8 cellular contexts compared by ENCODE assay signal in the genomic region with DNA sequence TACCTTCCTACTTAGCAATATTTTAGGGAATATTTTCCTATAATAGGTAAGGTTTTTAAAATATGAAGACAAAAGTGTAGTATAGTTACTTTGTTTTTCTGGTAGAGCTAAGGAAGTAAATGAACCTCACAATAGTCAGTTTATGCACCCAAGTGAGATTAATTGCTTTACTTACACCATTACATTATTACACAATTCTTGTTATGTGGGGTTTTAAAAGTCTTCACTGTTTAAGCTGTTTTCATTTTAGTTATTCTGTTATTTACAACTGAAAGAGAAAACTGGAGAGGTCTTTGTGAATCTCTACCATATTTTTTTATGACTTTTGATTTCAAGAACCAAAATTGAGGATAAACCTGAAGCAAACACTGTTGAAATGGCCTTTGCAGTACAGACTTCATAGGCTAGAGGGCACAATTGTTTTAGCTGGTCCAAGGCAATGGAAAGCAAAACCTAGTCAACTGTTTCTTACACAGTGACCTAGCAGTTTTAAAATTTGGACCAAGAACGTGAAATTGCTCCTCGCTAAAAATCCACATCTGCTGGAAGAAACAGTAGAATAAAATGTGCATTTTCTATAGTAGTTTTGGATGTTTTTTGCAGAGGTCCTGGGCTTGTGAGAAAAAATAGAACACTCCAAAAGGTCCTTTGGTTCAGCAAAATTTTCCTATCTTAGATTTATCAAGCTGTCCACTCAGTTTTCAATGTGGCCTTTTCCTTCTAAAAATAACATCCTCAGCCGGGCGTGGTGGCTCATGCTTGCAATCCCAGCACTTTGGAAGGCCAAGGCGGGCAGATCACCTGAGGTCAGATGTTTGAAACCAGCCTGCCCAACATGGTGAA.
DNase-seq lines count a peak whose midpoint lies in the region; ATAC-seq and TF ChIP-seq lines count a peak whose summit lies in the region.

No MANE protein-coding gene starts in this region.

- H3K36me3 ChIP-seq in mesodermal cell (ENCODE audit: control insufficient read depth, insufficient read depth, low read length) (no peaks in the 10 kb centered on the region), aorta (ENCODE audit: control insufficient read depth in 1 of 2, insufficient read depth in 2 of 2, low read length in 1 of 2) (no peaks in the 10 kb centered on the region)

- H3K4me3 ChIP-seq in mesodermal cell (ENCODE audit: extremely low read depth, insufficient read depth, low read length, poor library complexity, severe bottlenecking) (no peak overlapping the region), aorta (ENCODE audit: low read length in 2 of 2) (no peak overlapping the region)

- H3K27me3 Mint-ChIP-seq in activated naive CD4-positive, alpha-beta T cell treated with anti-CD3 and anti-CD28 coated beads for 36 hours (ENCODE audit: low read depth), result no peaks in the 10 kb centered on the region
- peaks cover 5% of the 10 kb centered on the region for H3K27me3 Mint-ChIP-seq in endothelial cell (ENCODE audit: unreplicated experiment)

- H3K36me3 Mint-ChIP-seq in activated naive CD4-positive, alpha-beta T cell treated with anti-CD3 and anti-CD28 coated beads for 36 hours (ENCODE audit: low read depth), result no peaks in the 10 kb centered on the region
- H3K36me3 Mint-ChIP-seq in endothelial cell (ENCODE audit: low read depth, unreplicated experiment), result no peaks in the 10 kb centered on the region

- no peaks in the 10 kb centered on the region for H3K4me1 Mint-ChIP-seq in activated naive CD4-positive, alpha-beta T cell treated with anti-CD3 and anti-CD28 coated beads for 36 hours (ENCODE audit: low read depth)
- peaks cover 6% of the 10 kb centered on the region for H3K4me1 Mint-ChIP-seq in endothelial cell (ENCODE audit: unreplicated experiment)

- peak; percentile 63 for TF ChIP-seq CTCF in endothelial cell (IDR thresholded peaks at IDR 0.05; ENCODE audit: unreplicated experiment)

- no peaks in the 10 kb centered on the region for H3K4me1 ChIP-seq in mesodermal cell (ENCODE audit: control insufficient read depth, insufficient read depth, low read length, poor library complexity, severe bottlenecking)
- no peaks in the 10 kb centered on the region for H3K4me1 ChIP-seq in aorta (ENCODE audit: control insufficient read depth in 1 of 2, insufficient read depth in 2 of 2, low read length in 2 of 2)

- CTCF ChIA-PET in activated naive CD4-positive, alpha-beta T cell treated with anti-CD3 and anti-CD28 coated beads for 36 hours (lab: Charles Lee), result interaction anchor here (0.7 to 1.2 kb wide), 4 partner anchors 10 to 48 kb away, joined by 3 to 5 read pairs (median 3); no protein-coding TSS in a partner anchor

- H3K27me3 ChIP-seq in aorta (ENCODE audit: control insufficient read depth in 1 of 2, insufficient read depth in 2 of 2, low read length in 1 of 2), result no peaks in the 10 kb centered on the region

- intact Hi-C loops in activated naive CD4-positive, alpha-beta T cell treated with anti-CD3 and anti-CD28 coated beads for 36 hours (cut with micrococcal nuclease), result loop anchor here (1.0 to 5.0 kb wide), 3 partner anchors 236 to 798 kb away; no protein-coding TSS in a partner anchor
- intact Hi-C loops in aorta (cut with DNase I), result loop anchor here in 1 of 2 donors (5.0 to 10.0 kb wide), 2 partner anchors 66 to 784 kb away; partner anchors contain the start of gene FER

- no peak overlapping the region for H3K4me3 Mint-ChIP-seq in activated naive CD4-positive, alpha-beta T cell treated with anti-CD3 and anti-CD28 coated beads for 36 hours
- H3K4me3 Mint-ChIP-seq in endothelial cell (ENCODE audit: unreplicated experiment), result no peak overlapping the region

- H3K27ac Mint-ChIP-seq in activated naive CD4-positive, alpha-beta T cell treated with anti-CD3 and anti-CD28 coated beads for 36 hours, result no peak overlapping the region
- H3K27ac Mint-ChIP-seq in endothelial cell (ENCODE audit: unreplicated experiment), result no peak overlapping the region

- no peaks in the 10 kb centered on the region for H3K9me3 Mint-ChIP-seq in activated naive CD4-positive, alpha-beta T cell treated with anti-CD3 and anti-CD28 coated beads for 36 hours
- no peaks in the 10 kb centered on the region for H3K9me3 Mint-ChIP-seq in endothelial cell (ENCODE audit: unreplicated experiment)

- peak; percentile 48 for DNase-seq in activated naive CD4-positive, alpha-beta T cell treated with anti-CD3 and anti-CD28 coated beads for 36 hours
- no peak for DNase-seq in activated naive CD4-positive, alpha-beta T cell treated with anti-CD3 and anti-CD28 coated beads, Interleukin-2, amount 50 U/mL, for 16 hours
- DNase-seq in HT1080 (ENCODE audit: low read depth) (peak; percentile 61), SHP77 (lab: John Stamatoyannopoulos, UW) (peak; percentile 26 to 51), endothelial cell (ENCODE audit: low spot score) (peak; percentile 50), aorta (no peak)

- peak overlapping the region; percentile 33 for H3K27ac ChIP-seq in mesodermal cell (ENCODE audit: low read depth, low read length, severe bottlenecking)
- peak overlapping the region in 1 of 2 donors; percentile 12 for H3K27ac ChIP-seq in aorta (ENCODE audit: low read depth in 1 of 2, low read length in 2 of 2)

- peak; percentile 96 for ATAC-seq in GM21619 (IDR thresholded peaks at IDR 0.05; ENCODE audit: unreplicated experiment)
- ATAC-seq in aorta (ENCODE audit: low FRiP score), result peak; percentile 93

- H3K9me3 ChIP-seq in mesodermal cell (ENCODE audit: control insufficient read depth, low read length) (no peaks in the 10 kb centered on the region), aorta (ENCODE audit: control insufficient read depth, low read length) (no peaks in the 10 kb centered on the region)

- WGBS in mesodermal cell (ENCODE audit: insufficient coverage in 2 of 2), 2 experiments, result 47 to 83% methylated on average over 2 of the region's 5 CpGs
- 0 to 3% methylated on average over 5 of the region's 5 CpGs for WGBS in aorta, 2 donors

Comparison
In these comparisons a context has a peak if more than half of its experiments do, and no peak if none do; other contexts are left out.
1. DNase-seq: peak in activated naive CD4-positive, alpha-beta T cell treated with anti-CD3 and anti-CD28 coated beads for 36 hours (single experiment), HT1080 (single experiment), SHP77 (2 of 2) and endothelial cell (single experiment); none in activated naive CD4-positive, alpha-beta T cell treated with anti-CD3 and anti-CD28 coated beads, Interleukin-2, amount 50 U/mL, for 16 hours (single experiment) and aorta (0 of 2).